26 cellular contexts compared by ENCODE assay signal in genomic region chr11:113647856-113648255, GRCh38. TPM values are rescaled to one million over a fixed set of nuclear protein-coding genes. Genes with fewer than 3 reads are reported as not detected.
DNase-seq lines count a peak whose midpoint lies in the region; ATAC-seq and TF ChIP-seq lines count a peak whose summit lies in the region.
"Had no signal": no experiment of that assay in that cellular context is flagged by ENCODE, and none has a peak within 500 bp of the region (broad histone marks: within the 10 kb centered on the region; RNA-seq: fewer than 3 reads in every experiment).

No MANE protein-coding gene starts in this region.

- H4K8ac ChIP-seq in trophoblast cell (ENCODE audit: low read depth, low read length), result no peak overlapping the region

- H2BK5ac ChIP-seq in trophoblast cell (ENCODE audit: low read depth, low read length, poor library complexity), result no peak overlapping the region

- no peak overlapping the region for H3K4ac ChIP-seq in trophoblast cell (ENCODE audit: low read depth, low read length)

- H3K36me3 ChIP-seq in trophoblast cell (ENCODE audit: control insufficient read depth in 1 of 2, insufficient read depth in 2 of 2, low read length in 2 of 2) (no peaks in the 10 kb centered on the region), suprapubic skin (no peaks in the 10 kb centered on the region)
- H3K36me3 ChIP-seq: BLaER1, HAP-1 had no signal

- no peak overlapping the region for H3K14ac ChIP-seq in trophoblast cell (ENCODE audit: low read length)

- TF ChIP-seq EP300 in suprapubic skin (IDR thresholded peaks at IDR 0.05), result no peak

- no peak overlapping the region for H3K9ac ChIP-seq in trophoblast cell (ENCODE audit: low read length)
- H3K9ac ChIP-seq: BLaER1 had no signal

- no peaks in the 10 kb centered on the region for H3K27me3 ChIP-seq in trophoblast cell (ENCODE audit: insufficient read depth, low read length)
- peaks cover 3% of the 10 kb centered on the region for H3K27me3 ChIP-seq in suprapubic skin
- H3K27me3 ChIP-seq: BLaER1 had no signal

- H3K9me3 ChIP-seq in trophoblast cell (ENCODE audit: insufficient read depth, low read depth, low read length) (peaks cover 11% of the 10 kb centered on the region), suprapubic skin (no peaks in the 10 kb centered on the region)
- H3K9me3 ChIP-seq: HAP-1 had no signal

- WGBS in trophoblast cell (ENCODE audit: extremely low coverage, insufficient coverage, insufficient read length), result no CpG with 5 or more reads among the region's 4 CpGs
- WGBS in suprapubic skin, result 93% methylated on average over 4 of the region's 4 CpGs

- H3K4me3 Mint-ChIP-seq in activated T-helper 2 cell treated with anti-CD3 and anti-CD28 coated beads, Interferon-gamma antibody, Interleukin-2, Interleukin-4, amounts not matched to agents 10 μg/mL and 5 μg/mL and 100 μg/mL, durations not matched to agents 14 hours and 24 hours and 36 hours (ENCODE audit: low read depth), result no peak overlapping the region
- H3K4me3 Mint-ChIP-seq: CD4-positive, CD25-positive, alpha-beta regulatory T cell; HFFc6 had no signal

- no peak for ATAC-seq in HG03097 (IDR thresholded peaks at IDR 0.05; ENCODE audit: low FRiP score, unreplicated experiment)

- no peaks in the 10 kb centered on the region for H3K79me2 ChIP-seq in trophoblast cell (ENCODE audit: control insufficient read depth, insufficient read depth, low read length, poor library complexity)

- H4K91ac ChIP-seq in trophoblast cell (ENCODE audit: low read depth, low read length), result no peak overlapping the region

- no peak for TF ChIP-seq CTCF in suprapubic skin (IDR thresholded peaks at IDR 0.05)

- H3K9me3 Mint-ChIP-seq in activated T-helper 2 cell treated with anti-CD3 and anti-CD28 coated beads, Interferon-gamma antibody, Interleukin-2, Interleukin-4, amounts not matched to agents 10 μg/mL and 5 μg/mL and 100 μg/mL, durations not matched to agents 14 hours and 24 hours and 36 hours, result peaks cover 5% of the 10 kb centered on the region

- no peak for TF ChIP-seq POLR2A in suprapubic skin (IDR thresholded peaks at IDR 0.05)

- no peak overlapping the region for H2BK120ac ChIP-seq in trophoblast cell (ENCODE audit: insufficient read depth, low read length, poor library complexity)

- intact Hi-C loops in activated T-helper 2 cell treated with anti-CD3 and anti-CD28 coated beads, Interferon-gamma antibody, Interleukin-2, Interleukin-4, amounts not matched to agents 10 μg/mL and 5 μg/mL and 100 μg/mL, durations not matched to agents 14 hours and 24 hours and 36 hours (cut with micrococcal nuclease), result no loop called here

- H2BK12ac ChIP-seq in trophoblast cell (ENCODE audit: low read length), result no peak overlapping the region

- H3K4me3 ChIP-seq in trophoblast cell (ENCODE audit: low read depth, low read length) (no peak overlapping the region), suprapubic skin (no peak overlapping the region)
- H3K4me3 ChIP-seq: BLaER1, HAP-1 had no signal

- no peak overlapping the region for H4K12ac ChIP-seq in trophoblast cell (ENCODE audit: low read depth, low read length)

- H3K27me3 Mint-ChIP-seq in activated T-helper 2 cell treated with anti-CD3 and anti-CD28 coated beads, Interferon-gamma antibody, Interleukin-2, Interleukin-4, amounts not matched to agents 10 μg/mL and 5 μg/mL and 100 μg/mL, durations not matched to agents 14 hours and 24 hours and 36 hours (ENCODE audit: low read depth), result peaks cover 5% of the 10 kb centered on the region

- peak overlapping the region; percentile 24 for H3K27ac Mint-ChIP-seq in activated T-helper 2 cell treated with anti-CD3 and anti-CD28 coated beads, Interferon-gamma antibody, Interleukin-2, Interleukin-4, amounts not matched to agents 10 μg/mL and 5 μg/mL and 100 μg/mL, durations not matched to agents 14 hours and 24 hours and 36 hours
- H3K27ac Mint-ChIP-seq: HFFc6 had no signal

- no peak overlapping the region for H3K4me2 ChIP-seq in trophoblast cell (ENCODE audit: low read length)
- H3K4me2 ChIP-seq: BLaER1 had no signal

- no peak overlapping the region for H2AFZ ChIP-seq in trophoblast cell (ENCODE audit: insufficient read depth, low read length, poor library complexity)

- H3K4me1 Mint-ChIP-seq in activated T-helper 2 cell treated with anti-CD3 and anti-CD28 coated beads, Interferon-gamma antibody, Interleukin-2, Interleukin-4, amounts not matched to agents 10 μg/mL and 5 μg/mL and 100 μg/mL, durations not matched to agents 14 hours and 24 hours and 36 hours (ENCODE audit: low read depth), result peaks cover 7% of the 10 kb centered on the region
- H3K4me1 Mint-ChIP-seq: CD4-positive, CD25-positive, alpha-beta regulatory T cell had no signal

- H3K23ac ChIP-seq in trophoblast cell (ENCODE audit: low read length), result no peak overlapping the region

- no peak overlapping the region for H3K27ac ChIP-seq in trophoblast cell (ENCODE audit: low read depth, low read length)
- no peak overlapping the region for H3K27ac ChIP-seq in suprapubic skin
- H3K27ac ChIP-seq: BLaER1, RWPE1 had no signal

- H3K79me1 ChIP-seq in trophoblast cell (ENCODE audit: low read length), result no peaks in the 10 kb centered on the region

- no peaks in the 10 kb centered on the region for H3K36me3 Mint-ChIP-seq in activated T-helper 2 cell treated with anti-CD3 and anti-CD28 coated beads, Interferon-gamma antibody, Interleukin-2, Interleukin-4, amounts not matched to agents 10 μg/mL and 5 μg/mL and 100 μg/mL, durations not matched to agents 14 hours and 24 hours and 36 hours (ENCODE audit: low read depth)

- peaks cover 2 to 4% of the 10 kb centered on the region in 2 experiments for H3K4me1 ChIP-seq in trophoblast cell (ENCODE audit: control insufficient read depth in 1 of 2, insufficient read depth in 2 of 2, low read length in 2 of 2)
- H3K4me1 ChIP-seq in suprapubic skin, result no peaks in the 10 kb centered on the region
- H3K4me1 ChIP-seq: BLaER1, HAP-1 had no signal

- peak; percentile 45 for DNase-seq in AG20443 (ENCODE audit: low spot score)
- peak; percentile 48 for DNase-seq in M059J (ENCODE audit: low read depth)
- no peak for DNase-seq in activated T-helper 2 cell treated with anti-CD3 and anti-CD28 coated beads, Interferon-gamma antibody, Interleukin-2, Interleukin-4, amounts not matched to agents 10 μg/mL and 5 μg/mL and 100 μg/mL, durations not matched to agents 14 hours and 24 hours and 36 hours (ENCODE audit: low spot score)
- DNase-seq in trophoblast cell, result peak; percentile 20 to 87
- DNase-seq in suprapubic skin (ENCODE audit: low spot score in 2 of 2), result no peak
- DNase-seq in activated naive CD4-positive, alpha-beta T cell (lab: John Stamatoyannopoulos, UW), result no peak
- DNase-seq: 8988T; ACHN; CD4-positive, CD25-positive, alpha-beta regulatory T cell; GOT3; HFFc6; IMR-90; Karpas-422; NCI-H1105; NCI-H146; NCI-H1930; NCI-H2107; NCI-H446; NCI-H524 treated with DMSO at 0.1 percent for 48 hours; NCI-H774; SHP77 had no signal

- no peak overlapping the region for H2AK5ac ChIP-seq in trophoblast cell (ENCODE audit: low read length)

- H3K18ac ChIP-seq in trophoblast cell (ENCODE audit: low read length), result no peak overlapping the region

RNA-seq across cellular contexts. Expression of gene TMPRSS5, which starts 58.3 kb away (rescaled TPM):
- 0.12 and 0.67 TPM in 2 replicates for total RNA-seq in M059J (2014; rRNA removed; shearing (Covaris generic))
- 0.48 and 1.0 TPM in 2 replicates for total RNA-seq in activated T-helper 2 cell treated with anti-CD3 and anti-CD28 coated beads, Interferon-gamma antibody, Interleukin-2, Interleukin-4, amounts not matched to agents 10 μg/mL and 5 μg/mL and 100 μg/mL, durations not matched to agents 14 hours and 24 hours and 36 hours
- polyA plus RNA-seq in trophoblast cell (2013), result 0.18 and 0.37 TPM in 2 replicates
- total RNA-seq in suprapubic skin, result 1 to 10 TPM; 1.2 to 4.9 (median 1.8) TPM
- total RNA-seq: G401 had no signal

Comparison
In these comparisons a context has a peak if more than half of its experiments do, and no peak if none do; other contexts are left out.
1. DNase-seq: peak in AG20443 (single experiment), M059J (single experiment) and trophoblast cell (2 of 2); none in activated T-helper 2 cell treated with anti-CD3 and anti-CD28 coated beads, Interferon-gamma antibody, Interleukin-2, Interleukin-4, amounts not matched to agents 10 μg/mL and 5 μg/mL and 100 μg/mL, durations not matched to agents 14 hours and 24 hours and 36 hours (single experiment), suprapubic skin (0 of 2) and activated naive CD4-positive, alpha-beta T cell (0 of 4).